9 cellular contexts compared by ENCODE assay signal in genomic region chr2:88053301-88053700, GRCh38. TPM values are rescaled to one million over a fixed set of nuclear protein-coding genes. Genes with fewer than 3 reads are reported as not detected.
DNase-seq lines count a peak whose midpoint lies in the region; ATAC-seq, FAIRE-seq and TF ChIP-seq lines count a peak whose summit lies in the region.
"Had no signal": no experiment of that assay in that cellular context is flagged by ENCODE, and none has a peak within 500 bp of the region (broad histone marks: within the 10 kb centered on the region; RNA-seq: fewer than 3 reads in every experiment).

No MANE protein-coding gene starts in this region.

- ATAC-seq in omental fat pad (ENCODE audit: low FRiP score): peak; percentile 20
- no peak for ATAC-seq in activated CD4-positive, CD25-positive, alpha-beta regulatory T cell treated with anti-CD3 and anti-CD28 coated beads, Interleukin-2, amount 50 U/mL, for 24 hours

- DNase-seq in CD14-positive monocyte (ENCODE audit: low spot score) (no peak), MV-4-11 (lab: John Stamatoyannopoulos, UW) (peak; percentile 38), omental fat pad (ENCODE audit: low spot score) (no peak), NCI-H1930 (lab: John Stamatoyannopoulos, UW) (no peak), urothelium cell line (ENCODE audit: low spot score) (no peak), AG08396 (ENCODE audit: low spot score) (no peak)

- FAIRE-seq in endometrium (lab: Jason Lieb, UNC) (peak; percentile 98), urothelium cell line (lab: Jason Lieb, UNC) (no peak)

- peak overlapping the region in 4 of 7 donors; percentile 46 to 99 (median 80) for H3K27ac Mint-ChIP-seq in CD14-positive monocyte

- intact Hi-C loops in CD14-positive monocyte (cut with micrococcal nuclease): loop anchor here in 1 of 2 donors (10.0 kb wide), 1 partner anchor 572 kb away; the partner anchor contains the start of gene EIF2AK3

- H3K27me3 Mint-ChIP-seq in CD14-positive monocyte (ENCODE audit: low read depth in 3 of 3): no peaks in the 10 kb centered on the region

- peaks cover 13 to 14% of the 10 kb centered on the region in 2 donors for H3K36me3 Mint-ChIP-seq in CD14-positive monocyte

- TF ChIP-seq CTCF in CD14-positive monocyte (IDR thresholded peaks at IDR 0.05) (no peak), omental fat pad (IDR thresholded peaks at IDR 0.05) (no peak)

- peak overlapping the region in 1 of 2 donors; percentile 13 for H3K4me3 Mint-ChIP-seq in CD14-positive monocyte

- no peaks in the 10 kb centered on the region for H3K9me3 Mint-ChIP-seq in CD14-positive monocyte

- H3K4me1 Mint-ChIP-seq in CD14-positive monocyte: peaks cover 43% of the 10 kb centered on the region

RNA-seq across cellular contexts. Expression of gene KRCC1, which starts 2.3 kb away (rescaled TPM):
- polyA plus RNA-seq in CD14-positive monocyte: 10 to 100 TPM; 24.7 to 31.6 TPM
- total RNA-seq in omental fat pad: 10 to 100 TPM; 12.2 to 37.8 (median 26.1) TPM

RNA-seq across cellular contexts. Expression of gene SMYD1, which starts 14.3 kb away (rescaled TPM):
- not detected for polyA plus RNA-seq in CD14-positive monocyte
- not detected for total RNA-seq in omental fat pad
- total RNA-seq: NCI-H460 had no signal

RNA-seq across cellular contexts. Expression of gene RNU2-63P, which starts 37.0 kb away (rescaled TPM):
- 1 to 10 TPM; 7.5 to 8.0 TPM for polyA plus RNA-seq in CD14-positive monocyte
- total RNA-seq in omental fat pad: not detected
